ENCODE assay signal across 12 cellular contexts in genomic region chr4:140061194-140061593, GRCh38.
DNase-seq lines count a peak whose midpoint lies in the region; ATAC-seq and TF ChIP-seq lines count a peak whose summit lies in the region.
"Had no signal": no experiment of that assay in that cellular context is flagged by ENCODE, and none has a peak within 500 bp of the region (broad histone marks: within the 10 kb centered on the region; RNA-seq: fewer than 3 reads in every experiment).

No MANE protein-coding gene starts in this region.

- H3K4me1 ChIP-seq in mesenchymal stem cell (ENCODE audit: control insufficient read depth, insufficient read depth, low read depth, low read length) (no peaks in the 10 kb centered on the region), thymus (ENCODE audit: control insufficient read depth, insufficient read depth, low read length) (peaks cover 3% of the 10 kb centered on the region), suprapubic skin (peaks cover 7% of the 10 kb centered on the region)

- 59% methylated on average over 3 of the region's 4 CpGs for WGBS in mesenchymal stem cell
- WGBS in thymus: 73% methylated on average over 4 of the region's 4 CpGs
- 72% methylated on average over 4 of the region's 4 CpGs for WGBS in suprapubic skin

- H3K18ac ChIP-seq in mesenchymal stem cell (ENCODE audit: low read depth in 1 of 2, low read length in 2 of 2): no peak overlapping the region

- no peaks in the 10 kb centered on the region for H3K36me3 Mint-ChIP-seq in activated CD4-positive, alpha-beta T cell treated with anti-CD3 and anti-CD28 coated beads for 36 hours (ENCODE audit: low read depth)
- no peaks in the 10 kb centered on the region for H3K36me3 Mint-ChIP-seq in chondrocyte (ENCODE audit: low read depth)

- no peak overlapping the region for H3K23ac ChIP-seq in mesenchymal stem cell (ENCODE audit: low read length in 2 of 2)

- H2BK12ac ChIP-seq in mesenchymal stem cell (ENCODE audit: low read length in 2 of 2): no peak overlapping the region

- DNase-seq in activated CD4-positive, alpha-beta T cell treated with anti-CD3 and anti-CD28 coated beads for 36 hours: no peak
- no peak for DNase-seq in activated CD4-positive, alpha-beta T cell treated with anti-CD3 and anti-CD28 coated beads for 48 hours
- DNase-seq in chondrocyte (ENCODE audit: low spot score) (no peak), mesenchymal stem cell (peak; percentile 56), CD1c-positive myeloid dendritic cell (ENCODE audit: extremely low spot score) (no peak), suprapubic skin (ENCODE audit: low spot score in 2 of 2) (no peak), SIG-M5 (lab: John Stamatoyannopoulos, UW) (no peak)
- DNase-seq: activated T-cell treated with anti-CD3 and anti-CD28 coated beads, Interleukin-2, amount 50 U/mL, for 24 hours; NCI-H2227 treated with DMSO at 0.1 percent for 48 hours; PC-3 had no signal

- H2AFZ ChIP-seq in mesenchymal stem cell (ENCODE audit: low read depth, low read length): no peak overlapping the region

- intact Hi-C loops in activated CD4-positive, alpha-beta T cell treated with anti-CD3 and anti-CD28 coated beads for 36 hours (cut with DNase I, micrococcal nuclease): no loop called here

- no peak for TF ChIP-seq POLR2A in suprapubic skin (IDR thresholded peaks at IDR 0.05)

- no peak overlapping the region for H3K14ac ChIP-seq in mesenchymal stem cell (ENCODE audit: low read length in 2 of 2)

- no peak overlapping the region for H2BK15ac ChIP-seq in mesenchymal stem cell (ENCODE audit: low read depth, poor library complexity, severe bottlenecking)

- H4K8ac ChIP-seq in mesenchymal stem cell (ENCODE audit: low read length): no peak overlapping the region

- H3K4me3 Mint-ChIP-seq in activated CD4-positive, alpha-beta T cell treated with anti-CD3 and anti-CD28 coated beads for 36 hours: peak overlapping the region; percentile 2
- peak overlapping the region; percentile 45 for H3K4me3 Mint-ChIP-seq in chondrocyte (ENCODE audit: unreplicated experiment)
- H3K4me3 Mint-ChIP-seq: activated T-cell treated with anti-CD3 and anti-CD28 coated beads, Interleukin-2, amount 50 U/mL, for 24 hours had no signal

- H3K4me3 ChIP-seq in mesenchymal stem cell (ENCODE audit: insufficient read depth in 1 of 2, low read depth in 1 of 2, low read length in 2 of 2) (no peak overlapping the region), thymus (ENCODE audit: low read length) (no peak overlapping the region), suprapubic skin (no peak overlapping the region)

- peak overlapping the region; percentile 7 for H3K4me2 ChIP-seq in mesenchymal stem cell (ENCODE audit: low read length, poor library complexity, severe bottlenecking)

- H3K27me3 Mint-ChIP-seq in activated CD4-positive, alpha-beta T cell treated with anti-CD3 and anti-CD28 coated beads for 36 hours: peaks cover 18% of the 10 kb centered on the region
- no peaks in the 10 kb centered on the region for H3K27me3 Mint-ChIP-seq in chondrocyte (ENCODE audit: low read depth)
- H3K27me3 Mint-ChIP-seq: progenitor cell of endocrine pancreas had no signal

- no peaks in the 10 kb centered on the region for H3K9me3 Mint-ChIP-seq in activated CD4-positive, alpha-beta T cell treated with anti-CD3 and anti-CD28 coated beads for 36 hours (ENCODE audit: low read depth)
- no peaks in the 10 kb centered on the region for H3K9me3 Mint-ChIP-seq in chondrocyte (ENCODE audit: low read depth)
- H3K9me3 Mint-ChIP-seq: activated T-cell treated with anti-CD3 and anti-CD28 coated beads, Interleukin-2, amount 50 U/mL, for 24 hours had no signal

- H2AK5ac ChIP-seq in mesenchymal stem cell (ENCODE audit: low read length, severe bottlenecking): no peak overlapping the region

- H3K36me3 ChIP-seq in mesenchymal stem cell (ENCODE audit: control insufficient read depth in 1 of 2, insufficient read depth in 2 of 2, low read depth in 1 of 2, low read length in 2 of 2) (no peaks in the 10 kb centered on the region), thymus (ENCODE audit: control insufficient read depth, insufficient read depth) (no peaks in the 10 kb centered on the region), suprapubic skin (no peaks in the 10 kb centered on the region)

- POLR2A ChIA-PET in activated CD4-positive, alpha-beta T cell treated with anti-CD3 and anti-CD28 coated beads for 36 hours (lab: Charles Lee): no interaction called here

- TF ChIP-seq CTCF in chondrocyte (IDR thresholded peaks at IDR 0.05) (no peak), suprapubic skin (IDR thresholded peaks at IDR 0.05) (no peak)

- no peak overlapping the region for H2BK5ac ChIP-seq in mesenchymal stem cell (ENCODE audit: low read depth, low read length, poor library complexity, severe bottlenecking)

- no peak overlapping the region for H2BK120ac ChIP-seq in mesenchymal stem cell (ENCODE audit: low read depth, low read length)

- peak overlapping the region; percentile 67 for H3K27ac Mint-ChIP-seq in activated CD4-positive, alpha-beta T cell treated with anti-CD3 and anti-CD28 coated beads for 36 hours
- peak overlapping the region; percentile 81 for H3K27ac Mint-ChIP-seq in chondrocyte (ENCODE audit: unreplicated experiment)
- H3K27ac Mint-ChIP-seq: activated T-cell treated with anti-CD3 and anti-CD28 coated beads, Interleukin-2, amount 50 U/mL, for 24 hours; progenitor cell of endocrine pancreas had no signal

- CTCF ChIA-PET in activated CD4-positive, alpha-beta T cell treated with anti-CD3 and anti-CD28 coated beads for 36 hours (lab: Charles Lee): interaction anchor here (1.7 to 2.1 kb wide), 2 partner anchors 10 to 23 kb away, joined by 6 to 8 read pairs; no protein-coding TSS in a partner anchor

- H3K4ac ChIP-seq in mesenchymal stem cell (ENCODE audit: low read depth in 1 of 2, low read length in 2 of 2): no peak overlapping the region

- H3K27me3 ChIP-seq in mesenchymal stem cell (ENCODE audit: control insufficient read depth in 1 of 2, insufficient read depth in 1 of 2, low read length in 2 of 2) (no peaks in the 10 kb centered on the region), thymus (ENCODE audit: control insufficient read depth, insufficient read depth) (no peaks in the 10 kb centered on the region), suprapubic skin (no peaks in the 10 kb centered on the region)

- H3K27ac ChIP-seq in mesenchymal stem cell (ENCODE audit: low read length, poor library complexity, severe bottlenecking): peak overlapping the region; percentile 41
- H3K27ac ChIP-seq in thymus (ENCODE audit: low read depth): peak overlapping the region; percentile 31
- no peak overlapping the region for H3K27ac ChIP-seq in suprapubic skin

- TF ChIP-seq EP300 in suprapubic skin (IDR thresholded peaks at IDR 0.05): no peak

- H3K9ac ChIP-seq in mesenchymal stem cell (ENCODE audit: low read length): no peak overlapping the region

- H3K79me1 ChIP-seq in mesenchymal stem cell (replicated peaks; ENCODE audit: low read length, poor library complexity, severe bottlenecking): peaks cover 5% of the 10 kb centered on the region

- H3K9me3 ChIP-seq in mesenchymal stem cell (ENCODE audit: control insufficient read depth, low read length) (no peaks in the 10 kb centered on the region), thymus (ENCODE audit: control insufficient read depth) (no peaks in the 10 kb centered on the region), suprapubic skin (no peaks in the 10 kb centered on the region)

- no peak overlapping the region for H4K91ac ChIP-seq in mesenchymal stem cell (ENCODE audit: low read length)

- ATAC-seq in activated CD4-positive, alpha-beta T cell treated with anti-CD3 and anti-CD28 coated beads for 36 hours: peak; percentile 58
- ATAC-seq: PC-3 had no signal

- peaks cover 25% of the 10 kb centered on the region for H3K4me1 Mint-ChIP-seq in activated CD4-positive, alpha-beta T cell treated with anti-CD3 and anti-CD28 coated beads for 36 hours
- H3K4me1 Mint-ChIP-seq in chondrocyte (ENCODE audit: low read depth): peaks cover 45% of the 10 kb centered on the region
